ENCODE assay signal across 18 cellular contexts in the genomic region with DNA sequence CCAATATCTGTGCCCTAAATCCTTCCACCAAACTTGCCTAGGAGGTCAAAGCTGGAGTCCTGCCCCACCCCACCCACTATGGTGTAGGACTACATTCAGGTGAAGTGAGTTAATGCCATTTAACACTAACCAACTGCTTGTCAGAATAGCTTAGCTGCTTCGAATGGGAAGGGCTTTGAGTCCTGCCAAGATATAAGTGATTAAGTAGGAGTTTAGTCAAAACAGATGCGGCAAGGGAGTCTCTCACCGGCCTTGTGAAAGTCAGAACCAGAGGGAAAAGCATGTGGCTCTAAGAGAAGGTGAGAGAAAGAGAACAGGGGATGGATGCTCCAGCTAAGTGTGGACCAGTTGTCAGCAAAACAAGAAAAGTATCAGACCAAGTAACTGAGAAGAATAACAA.
DNase-seq lines count a peak whose midpoint lies in the region; FAIRE-seq and TF ChIP-seq lines count a peak whose summit lies in the region.
"Had no signal": no experiment of that assay in that cellular context is flagged by ENCODE, and none has a peak within 500 bp of the region (broad histone marks: within the 10 kb centered on the region; RNA-seq: fewer than 3 reads in every experiment).

No MANE protein-coding gene starts in this region.

- H3K4me1 Mint-ChIP-seq in astrocyte (ENCODE audit: low read depth, unreplicated experiment) (peaks cover 9% of the 10 kb centered on the region), type B pancreatic cell (ENCODE audit: unreplicated experiment) (no peaks in the 10 kb centered on the region)
- no peaks in the 10 kb centered on the region for H3K4me1 Mint-ChIP-seq in activated naive CD4-positive, alpha-beta T cell treated with anti-CD3 and anti-CD28 coated beads for 36 hours (ENCODE audit: low read depth)
- H3K4me1 Mint-ChIP-seq: B cell, GM23338 had no signal

- intact Hi-C loops in activated naive CD4-positive, alpha-beta T cell treated with anti-CD3 and anti-CD28 coated beads for 36 hours (cut with micrococcal nuclease): no loop called here

- TF ChIP-seq EP300 in SK-N-SH (IDR thresholded peaks at IDR 0.05; ENCODE audit: borderline replicate concordance in 1 of 2, low read depth in 1 of 2, low read length in 1 of 2): no peak

- H3K27me3 ChIP-seq in SK-N-SH (ENCODE audit: insufficient read depth): no peaks in the 10 kb centered on the region
- no peaks in the 10 kb centered on the region for H3K27me3 ChIP-seq in astrocyte (ENCODE audit: insufficient read depth, low read length)

- TF ChIP-seq CTCF in SK-N-SH (IDR thresholded peaks at IDR 0.05) (no peak), astrocyte (IDR thresholded peaks at IDR 0.05; ENCODE audit: insufficient read depth, low read depth, low read length) (no peak), type B pancreatic cell (conservative IDR thresholded peaks at IDR 0.05) (no peak)

- H3K36me3 ChIP-seq in SK-N-SH (replicated peaks in 1 of 2; ENCODE audit: control insufficient read depth in 1 of 2, insufficient read depth in 2 of 2, low read length in 1 of 2): no peaks in the 10 kb centered on the region
- no peaks in the 10 kb centered on the region for H3K36me3 ChIP-seq in astrocyte (ENCODE audit: insufficient read depth, low read length)

- H3K9me3 Mint-ChIP-seq in astrocyte (ENCODE audit: unreplicated experiment) (peaks cover 2% of the 10 kb centered on the region), type B pancreatic cell (peaks cover 5% of the 10 kb centered on the region)
- no peaks in the 10 kb centered on the region for H3K9me3 Mint-ChIP-seq in activated naive CD4-positive, alpha-beta T cell treated with anti-CD3 and anti-CD28 coated beads for 36 hours
- H3K9me3 Mint-ChIP-seq: CD4-positive, alpha-beta T cell; GM23338 had no signal

- 40% methylated on average over 3 of the region's 3 CpGs for WGBS in SK-N-SH (ENCODE audit: low lambda C conversion rate)

- H3F3A ChIP-seq in SK-N-SH (replicated peaks; ENCODE audit: insufficient read depth): peaks cover 31% of the 10 kb centered on the region

- H3K9ac ChIP-seq in SK-N-SH (no peak overlapping the region), astrocyte (ENCODE audit: low read length) (no peak overlapping the region)

- DNase-seq in GM03348 (ENCODE audit: low spot score) (peak; percentile 44), SK-N-SH (peak; percentile 21), astrocyte (ENCODE audit: low read depth) (peak; percentile 60), type B pancreatic cell (ENCODE audit: extremely low spot score, unreplicated experiment) (no peak), KG1 (lab: John Stamatoyannopoulos, UW) (no peak), NCI-H2029 treated with DMSO at 0.1 percent for 48 hours (lab: John Stamatoyannopoulos, UW) (no peak)
- DNase-seq in activated naive CD4-positive, alpha-beta T cell treated with anti-CD3 and anti-CD28 coated beads for 36 hours: no peak
- DNase-seq: ACHN; Calu3; CD4-positive, alpha-beta T cell; DMS 273 treated with DMSO at 0.1 percent for 48 hours; H7 had no signal

- no peaks in the 10 kb centered on the region for H3K36me3 Mint-ChIP-seq in astrocyte (ENCODE audit: low read depth, unreplicated experiment)
- H3K36me3 Mint-ChIP-seq in type B pancreatic cell: no peaks in the 10 kb centered on the region
- no peaks in the 10 kb centered on the region for H3K36me3 Mint-ChIP-seq in activated naive CD4-positive, alpha-beta T cell treated with anti-CD3 and anti-CD28 coated beads for 36 hours (ENCODE audit: low read depth)

- peaks cover 35% of the 10 kb centered on the region; the same call in 1 of the 2 replicates for H3K79me2 ChIP-seq in SK-N-SH (ENCODE audit: insufficient read depth)
- peaks cover 31% of the 10 kb centered on the region for H3K79me2 ChIP-seq in astrocyte (ENCODE audit: insufficient read depth, low read length)

- H3K9me3 ChIP-seq in SK-N-SH (no peaks in the 10 kb centered on the region), astrocyte (ENCODE audit: insufficient read depth, low read depth, low read length) (no peaks in the 10 kb centered on the region)

- no peak overlapping the region for H3K27ac Mint-ChIP-seq in astrocyte (ENCODE audit: unreplicated experiment)
- peak overlapping the region; percentile 40 for H3K27ac Mint-ChIP-seq in type B pancreatic cell
- no peak overlapping the region for H3K27ac Mint-ChIP-seq in activated naive CD4-positive, alpha-beta T cell treated with anti-CD3 and anti-CD28 coated beads for 36 hours
- H3K27ac Mint-ChIP-seq: B cell; CD4-positive, alpha-beta T cell; GM23338 had no signal

- H3K27ac ChIP-seq in SK-N-SH (ENCODE audit: low read depth in 2 of 2, low read length in 1 of 2): peak overlapping the region in 1 of 2 experiments; percentile 59; a peak in 1 of 4 replicates
- no peak overlapping the region for H3K27ac ChIP-seq in astrocyte (ENCODE audit: low read depth, low read length)

- CTCF ChIA-PET in SK-N-SH (lab: Yijun Ruan, JAX): interaction anchor here (1.0 to 1.3 kb wide), 3 partner anchors 11 to 46 kb away, joined by 3 to 7 read pairs (median 3); no protein-coding TSS in a partner anchor
- CTCF ChIA-PET in activated naive CD4-positive, alpha-beta T cell treated with anti-CD3 and anti-CD28 coated beads for 36 hours (lab: Charles Lee): interaction anchor here (0.9 kb wide), 1 partner anchor 131 kb away, joined by 3 read pairs; no protein-coding TSS in a partner anchor

- H2AFZ ChIP-seq in SK-N-SH (ENCODE audit: low read depth) (no peak overlapping the region), astrocyte (ENCODE audit: low read depth, low read length) (no peak overlapping the region)
- H2AFZ ChIP-seq: GM23338 had no signal

- H3K4me2 ChIP-seq in SK-N-SH: peak overlapping the region; percentile 61; the same call in 1 of the 2 replicates
- no peak overlapping the region for H3K4me2 ChIP-seq in astrocyte (ENCODE audit: low read length)
- H3K4me2 ChIP-seq: GM23338 had no signal

- no peak for FAIRE-seq in astrocyte (lab: Jason Lieb, UNC)
- FAIRE-seq: GM12892, GM19239, HepG2, HTR-8/SVneo had no signal

- H3K27me3 Mint-ChIP-seq in astrocyte (ENCODE audit: low read depth, unreplicated experiment) (peaks cover 14% of the 10 kb centered on the region), type B pancreatic cell (peaks cover 17% of the 10 kb centered on the region)
- H3K27me3 Mint-ChIP-seq in activated naive CD4-positive, alpha-beta T cell treated with anti-CD3 and anti-CD28 coated beads for 36 hours (ENCODE audit: low read depth): peaks cover 2% of the 10 kb centered on the region

- POLR2A ChIA-PET in SK-N-SH (lab: Yijun Ruan, JAX): no interaction called here

- peaks cover 27 to 43% of the 10 kb centered on the region in 2 experiments; a peak in 3 of 4 replicates for H3K4me1 ChIP-seq in SK-N-SH (ENCODE audit: control insufficient read depth in 1 of 2, insufficient read depth in 2 of 2, low read depth in 1 of 2, low read length in 1 of 2)
- peaks cover 27% of the 10 kb centered on the region for H3K4me1 ChIP-seq in astrocyte (ENCODE audit: insufficient read depth, low read length)

- H3K4me3 Mint-ChIP-seq in astrocyte (ENCODE audit: unreplicated experiment): no peak overlapping the region
- H3K4me3 Mint-ChIP-seq in type B pancreatic cell: no peak overlapping the region
- H3K4me3 Mint-ChIP-seq in activated naive CD4-positive, alpha-beta T cell treated with anti-CD3 and anti-CD28 coated beads for 36 hours: no peak overlapping the region
- H3K4me3 Mint-ChIP-seq: B cell; CD4-positive, alpha-beta T cell; GM23338 had no signal

- H3K9me2 ChIP-seq in SK-N-SH: no peaks in the 10 kb centered on the region

- TF ChIP-seq RAD21 in SK-N-SH (IDR thresholded peaks at IDR 0.05; ENCODE audit: low read length): no peak

- H3K4me3 ChIP-seq in SK-N-SH (ENCODE audit: low read depth in 2 of 2, low read length in 1 of 2) (no peak overlapping the region), astrocyte (ENCODE audit: insufficient read depth, low read depth, low read length) (no peak overlapping the region)
- H3K4me3 ChIP-seq: GM23338 had no signal

- H4K20me1 ChIP-seq in SK-N-SH (ENCODE audit: insufficient read depth) (no peaks in the 10 kb centered on the region; the same call in 1 of the 2 replicates), astrocyte (ENCODE audit: insufficient read depth, low read length) (peaks cover 29% of the 10 kb centered on the region)

TF ChIP-seq in SK-N-SH, 30 proteins besides CTCF, POLR2A, EP300 and RAD21 (continues in another document):
- TF ChIP-seq ELF1 (IDR thresholded peaks at IDR 0.05): no peak
- TF ChIP-seq RXRA (IDR thresholded peaks at IDR 0.05; ENCODE audit: borderline replicate concordance, low read depth): no peak
- no peak for TF ChIP-seq YY1 (IDR thresholded peaks at IDR 0.05; ENCODE audit: low read depth)
- TF ChIP-seq, protein P1, sequence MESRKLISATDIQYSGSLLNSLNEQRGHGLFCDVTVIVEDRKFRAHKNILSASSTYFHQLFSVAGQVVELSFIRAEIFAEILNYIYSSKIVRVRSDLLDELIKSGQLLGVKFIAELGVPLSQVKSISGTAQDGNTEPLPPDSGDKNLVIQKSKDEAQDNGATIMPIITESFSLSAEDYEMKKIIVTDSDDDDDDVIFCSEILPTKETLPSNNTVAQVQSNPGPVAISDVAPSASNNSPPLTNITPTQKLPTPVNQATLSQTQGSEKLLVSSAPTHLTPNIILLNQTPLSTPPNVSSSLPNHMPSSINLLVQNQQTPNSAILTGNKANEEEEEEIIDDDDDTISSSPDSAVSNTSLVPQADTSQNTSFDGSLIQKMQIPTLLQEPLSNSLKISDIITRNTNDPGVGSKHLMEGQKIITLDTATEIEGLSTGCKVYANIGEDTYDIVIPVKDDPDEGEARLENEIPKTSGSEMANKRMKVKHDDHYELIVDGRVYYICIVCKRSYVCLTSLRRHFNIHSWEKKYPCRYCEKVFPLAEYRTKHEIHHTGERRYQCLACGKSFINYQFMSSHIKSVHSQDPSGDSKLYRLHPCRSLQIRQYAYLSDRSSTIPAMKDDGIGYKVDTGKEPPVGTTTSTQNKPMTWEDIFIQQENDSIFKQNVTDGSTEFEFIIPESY (IDR thresholded peaks at IDR 0.05; ENCODE audit: borderline replicate concordance, low read depth): no peak
- TF ChIP-seq, protein P2, sequence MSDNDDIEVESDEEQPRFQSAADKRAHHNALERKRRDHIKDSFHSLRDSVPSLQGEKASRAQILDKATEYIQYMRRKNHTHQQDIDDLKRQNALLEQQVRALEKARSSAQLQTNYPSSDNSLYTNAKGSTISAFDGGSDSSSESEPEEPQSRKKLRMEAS (IDR thresholded peaks at IDR 0.05; ENCODE audit: low read depth): no peak
- no peak for TF ChIP-seq CHD2 (IDR thresholded peaks at IDR 0.05; ENCODE audit: low read length, partially characterized antibody)
- no peak for TF ChIP-seq GABPA (IDR thresholded peaks at IDR 0.05; ENCODE audit: low read depth)
- no peak for TF ChIP-seq TAF1 (IDR thresholded peaks at IDR 0.05; ENCODE audit: borderline replicate concordance, low read depth, low read length)

Comparison
In these comparisons a context has a peak if more than half of its experiments do, and no peak if none do; other contexts are left out.
1. DNase-seq: peak in GM03348 (single experiment), SK-N-SH (single experiment) and astrocyte (single experiment); none in type B pancreatic cell (single experiment), KG1 (single experiment), activated naive CD4-positive, alpha-beta T cell treated with anti-CD3 and anti-CD28 coated beads for 36 hours (single experiment) and NCI-H2029 treated with DMSO at 0.1 percent for 48 hours (single experiment).